In genomic region chr11:68381716-68382115, GRCh38 we compare ENCODE assay signal across 12 cellular contexts.
A peak's percentile ranks its signal among the peaks of the same experiment; 100 is the strongest.
DNase-seq lines count a peak whose midpoint lies in the region; ATAC-seq, FAIRE-seq and TF ChIP-seq lines count a peak whose summit lies in the region.
"Had no signal": no experiment of that assay in that cellular context is flagged by ENCODE, and none has a peak within 500 bp of the region (broad histone marks: within the 10 kb centered on the region; RNA-seq: fewer than 3 reads in every experiment).

No MANE protein-coding gene starts in this region.

- no peaks in the 10 kb centered on the region for H3K27me3 ChIP-seq in SK-N-SH (ENCODE audit: insufficient read depth)
- no peaks in the 10 kb centered on the region for H3K27me3 ChIP-seq in right cardiac atrium (ENCODE audit: control insufficient read depth, insufficient read depth)
- no peaks in the 10 kb centered on the region for H3K27me3 ChIP-seq in skeletal muscle tissue (ENCODE audit: control insufficient read depth in 3 of 3, insufficient read depth in 3 of 3, low read length in 3 of 3)
- H3K27me3 ChIP-seq: body of pancreas had no signal

- no peaks in the 10 kb centered on the region for H3K9me2 ChIP-seq in SK-N-SH

- H3K9ac ChIP-seq in SK-N-SH = no peak overlapping the region
- peak overlapping the region in 1 of 3 donors; percentile 25 for H3K9ac ChIP-seq in skeletal muscle tissue (ENCODE audit: low read depth in 1 of 3, low read length in 3 of 3)

- H3K27ac ChIP-seq in SK-N-SH (ENCODE audit: low read depth in 2 of 2, low read length in 1 of 2) = peak overlapping the region in 1 of 2 experiments; percentile 48; a peak in 1 of 4 replicates
- H3K27ac ChIP-seq in right cardiac atrium (ENCODE audit: low read length) = peak overlapping the region; percentile 8
- peak overlapping the region; percentile 52 for H3K27ac ChIP-seq in skeletal muscle tissue (ENCODE audit: low read depth, low read length)

- TF ChIP-seq CTCF in SK-N-SH (IDR thresholded peaks at IDR 0.05) = no peak

- TF ChIP-seq EP300 in SK-N-SH (IDR thresholded peaks at IDR 0.05; ENCODE audit: borderline replicate concordance in 1 of 2, low read depth in 1 of 2, low read length in 1 of 2) = no peak

- intact Hi-C loops in right cardiac atrium (cut with DNase I) = loop anchor here in 3 of 4 donors (5.0 to 10.0 kb wide), 3 partner anchors 64 to 124 kb away; partner anchors contain the start of gene LRP5 (in 1 of the 3)

- H3K4me2 ChIP-seq in SK-N-SH = no peak overlapping the region

- no peak for TF ChIP-seq POLR2A in GM12892 (IDR thresholded peaks at IDR 0.05; ENCODE audit: low read depth, low read length)

- H3K4me1 ChIP-seq in SK-N-SH (ENCODE audit: control insufficient read depth in 1 of 2, insufficient read depth in 2 of 2, low read depth in 1 of 2, low read length in 1 of 2) (peaks cover 0 to 32% of the 10 kb centered on the region in 2 experiments; a peak in 1 of 4 replicates), right cardiac atrium (ENCODE audit: control insufficient read depth, insufficient read depth, low read length) (peaks cover 20% of the 10 kb centered on the region), skeletal muscle tissue (ENCODE audit: control insufficient read depth in 3 of 3, insufficient read depth in 3 of 3, low read length in 3 of 3) (peaks cover 40 to 52% (median 50%) of the 10 kb centered on the region in 3 donors)

- WGBS in SK-N-SH (ENCODE audit: low lambda C conversion rate) = 88% methylated on average over 4 of the region's 4 CpGs
- 35% methylated on average over 4 of the region's 4 CpGs for WGBS in right cardiac atrium

- ATAC-seq in right cardiac atrium (peak; percentile 4 to 5), GM21723 (IDR thresholded peaks at IDR 0.05; ENCODE audit: unreplicated experiment) (no peak), HG02852 (IDR thresholded peaks at IDR 0.05; ENCODE audit: unreplicated experiment) (no peak)
- ATAC-seq: activated T-cell treated with anti-CD3 and anti-CD28 coated beads, Interleukin-2, amount 50 U/mL, for 72 hours had no signal

- CTCF ChIA-PET in SK-N-SH (lab: Yijun Ruan, JAX) = interaction anchor here (0.8 to 6.8 kb wide), 9 partner anchors 15 to 169 kb away, joined by 3 to 49 read pairs (median 3); no protein-coding TSS in a partner anchor

- H3F3A ChIP-seq in SK-N-SH (replicated peaks; ENCODE audit: insufficient read depth) = no peaks in the 10 kb centered on the region

- DNase-seq in GM12892 (ENCODE audit: insufficient read length) (no peak), SK-N-SH (peak; percentile 51), right cardiac atrium (peak in 1 of 3 donors; percentile 58), DMS153 (lab: John Stamatoyannopoulos, UW) (no peak)
- DNase-seq in stimulated activated CD4-positive, alpha-beta T cell treated with anti-CD3 and anti-CD28 coated beads, Interleukin-4, amount 100 ng/mL, for 4 hours = no peak
- DNase-seq: activated T-cell treated with anti-CD3 and anti-CD28 coated beads, Interleukin-2, amount 50 U/mL, for 72 hours; body of pancreas; CD4-positive, CD25-positive, alpha-beta regulatory T cell; NCI-H226 had no signal

- H3K4me3 ChIP-seq in SK-N-SH (ENCODE audit: low read depth in 2 of 2, low read length in 1 of 2) (no peak overlapping the region), right cardiac atrium (ENCODE audit: low read length) (no peak overlapping the region), skeletal muscle tissue (ENCODE audit: low read length in 3 of 3) (peak overlapping the region in 1 of 3 donors; percentile 29)
- H3K4me3 ChIP-seq: body of pancreas had no signal

- no peaks in the 10 kb centered on the region for H3K79me2 ChIP-seq in SK-N-SH (ENCODE audit: insufficient read depth)

- H4K20me1 ChIP-seq in SK-N-SH (ENCODE audit: insufficient read depth) = 0 out of 2 replicates have a peak, but pooled peaks cover 6% of the 10 kb centered on the region

- H3K36me3 ChIP-seq in SK-N-SH (replicated peaks in 1 of 2; ENCODE audit: control insufficient read depth in 1 of 2, insufficient read depth in 2 of 2, low read length in 1 of 2) (peaks cover 4 to 7% of the 10 kb centered on the region in 2 experiments), skeletal muscle tissue (ENCODE audit: control insufficient read depth in 3 of 3, insufficient read depth in 3 of 3, low read length in 3 of 3) (peaks cover 0 to 4% (median 4%) of the 10 kb centered on the region in 3 donors)

- TF ChIP-seq RAD21 in SK-N-SH (IDR thresholded peaks at IDR 0.05; ENCODE audit: low read length) = peak; percentile 43; the same call in 1 of the 2 replicates

- POLR2A ChIA-PET in SK-N-SH (lab: Yijun Ruan, JAX) = interaction anchor here (1.2 kb wide), 1 partner anchor 8 kb away, joined by 3 read pairs; no protein-coding TSS in a partner anchor

- no peaks in the 10 kb centered on the region for H3K9me3 ChIP-seq in SK-N-SH
- H3K9me3 ChIP-seq in right cardiac atrium (ENCODE audit: control insufficient read depth, low read length) = no peaks in the 10 kb centered on the region
- no peaks in the 10 kb centered on the region for H3K9me3 ChIP-seq in skeletal muscle tissue (ENCODE audit: control insufficient read depth in 3 of 3, low read length in 3 of 3)
- H3K9me3 ChIP-seq: body of pancreas had no signal

- no peak overlapping the region for H2AFZ ChIP-seq in SK-N-SH (ENCODE audit: low read depth)

- FAIRE-seq in GM12892 (lab: Jason Lieb, UNC) = peak; percentile 58

TF ChIP-seq in SK-N-SH, 30 proteins besides CTCF, POLR2A, EP300 and RAD21:
- TF ChIP-seq RXRA (IDR thresholded peaks at IDR 0.05; ENCODE audit: borderline replicate concordance, low read depth) (no peak), NRF1 (IDR thresholded peaks at IDR 0.05; ENCODE audit: low read depth, low read length) (no peak), TCF12 (IDR thresholded peaks at IDR 0.05) (no peak), FOXJ3 (CRISPR knock-in tag; IDR thresholded peaks at IDR 0.05) (no peak), MEF2A (IDR thresholded peaks at IDR 0.05; ENCODE audit: borderline replicate concordance, low read depth) (no peak), FOXM1 (IDR thresholded peaks at IDR 0.05; ENCODE audit: low read depth) (no peak), GABPA (IDR thresholded peaks at IDR 0.05; ENCODE audit: low read depth) (no peak), TEAD4 (IDR thresholded peaks at IDR 0.05; ENCODE audit: borderline replicate concordance, insufficient read depth) (no peak), RFX5 (IDR thresholded peaks at IDR 0.05; ENCODE audit: low read length) (no peak), ZBTB33 (IDR thresholded peaks at IDR 0.05; ENCODE audit: borderline replicate concordance, low read depth) (no peak), USF2 (IDR thresholded peaks at IDR 0.05; ENCODE audit: borderline replicate concordance, low read depth, low read length) (no peak), RCOR1 (IDR thresholded peaks at IDR 0.05; ENCODE audit: low read length) (no peak)
TF ChIP-seq in SK-N-SH: peak in this region for 0.

Comparison
In these comparisons a context has a peak if more than half of its experiments do, and no peak if none do; other contexts are left out.
1. ATAC-seq: peak in right cardiac atrium (2 of 2); none in GM21723 (single experiment) and HG02852 (single experiment).